9 cellular contexts compared by ENCODE assay signal in genomic region chr11:12377824-12378593, GRCh38. TPM values are rescaled to one million over a fixed set of nuclear protein-coding genes. Genes with fewer than 3 reads are reported as not detected.
DNase-seq lines count a peak whose midpoint lies in the region; ATAC-seq and TF ChIP-seq lines count a peak whose summit lies in the region.
"Had no signal": no experiment of that assay in that cellular context is flagged by ENCODE, and none has a peak within 500 bp of the region (broad histone marks: within the 10 kb centered on the region; RNA-seq: fewer than 3 reads in every experiment).

No MANE protein-coding gene starts in this region.

- H3K4me3 Mint-ChIP-seq in activated T-cell treated with anti-CD3 and anti-CD28 coated beads, Interleukin-2, amount 50 U/mL, for 4 hours = peak overlapping the region; percentile 75
- H3K4me3 Mint-ChIP-seq: natural killer cell treated with Interleukin-12 subunit alpha and Interleukin-12 subunit beta and Interleukin-15 and Interleukin-18, amount 100 ng/mL, for 72 hours had no signal

- peaks cover 12% of the 10 kb centered on the region for H3K27me3 ChIP-seq in HUES6 (ENCODE audit: control insufficient read depth, insufficient read depth, low read length)

- peak overlapping the region; percentile 91 for H3K9ac ChIP-seq in HUES6 (ENCODE audit: low read length)

- peaks cover 30% of the 10 kb centered on the region for H3K27me3 Mint-ChIP-seq in activated T-cell treated with anti-CD3 and anti-CD28 coated beads, Interleukin-2, amount 50 U/mL, for 4 hours (ENCODE audit: low read depth)

- no peaks in the 10 kb centered on the region for H3K36me3 ChIP-seq in HUES6 (ENCODE audit: control insufficient read depth, insufficient read depth, low read length)

- H3K4me1 ChIP-seq in HUES6 (ENCODE audit: control insufficient read depth, insufficient read depth, low read length) = peaks cover 9% of the 10 kb centered on the region

- H3K27ac ChIP-seq in HUES6 (ENCODE audit: low read depth, low read length) = peak overlapping the region; percentile 91; the same call in 1 of the 2 replicates

- ATAC-seq in activated T-cell treated with anti-CD3 and anti-CD28 coated beads, Interleukin-2, amount 50 U/mL, for 4 hours = peak; percentile 28 to 57
- no peak for ATAC-seq in HG02610 (IDR thresholded peaks at IDR 0.05; ENCODE audit: unreplicated experiment)
- no peak for ATAC-seq in GM18870 (IDR thresholded peaks at IDR 0.05; ENCODE audit: unreplicated experiment)

- peak overlapping the region; percentile 82 for H3K4me3 ChIP-seq in AG10803 (ENCODE audit: low read length)
- peak overlapping the region; percentile 84 for H3K4me3 ChIP-seq in HUES6 (ENCODE audit: low read depth, low read length)

- TF ChIP-seq CTCF in AG10803 (conservative IDR thresholded peaks at IDR 0.05; ENCODE audit: low read length) = peak; percentile 12; the same call in 1 of the 2 replicates

- H3K36me3 Mint-ChIP-seq in activated T-cell treated with anti-CD3 and anti-CD28 coated beads, Interleukin-2, amount 50 U/mL, for 4 hours (ENCODE audit: insufficient read depth) = no peaks in the 10 kb centered on the region
- H3K36me3 Mint-ChIP-seq: natural killer cell treated with Interleukin-12 subunit alpha and Interleukin-12 subunit beta and Interleukin-15 and Interleukin-18, amount 100 ng/mL, for 72 hours had no signal

- peak; percentile 87 for DNase-seq in AG10803 (ENCODE audit: low read depth)
- no peak for DNase-seq in activated T-cell treated with anti-CD3 and anti-CD28 coated beads, Interleukin-2, amount 50 U/mL, for 4 hours
- peak; percentile 82 for DNase-seq in fibroblast of peridontal ligament (ENCODE audit: extremely low read depth)
- DNase-seq in myocyte (ENCODE audit: low read depth) = peak; percentile 87
- no peak for DNase-seq in NOMO-1 treated with dmso at 0.1 percent for 144 hours (lab: John Stamatoyannopoulos, UW; ENCODE audit: unreplicated experiment)

- no peaks in the 10 kb centered on the region for H3K9me3 Mint-ChIP-seq in activated T-cell treated with anti-CD3 and anti-CD28 coated beads, Interleukin-2, amount 50 U/mL, for 4 hours
- H3K9me3 Mint-ChIP-seq: natural killer cell treated with Interleukin-12 subunit alpha and Interleukin-12 subunit beta and Interleukin-15 and Interleukin-18, amount 100 ng/mL, for 72 hours had no signal

- H3K4me1 Mint-ChIP-seq in activated T-cell treated with anti-CD3 and anti-CD28 coated beads, Interleukin-2, amount 50 U/mL, for 4 hours (ENCODE audit: low read depth) = peaks cover 8% of the 10 kb centered on the region

- peaks cover 10% of the 10 kb centered on the region for H3K9me3 ChIP-seq in HUES6 (ENCODE audit: control insufficient read depth, insufficient read depth, low read depth, low read length)

RNA-seq across cellular contexts. Expression of gene PARVA, which starts 0.6 kb away (rescaled TPM):
- total RNA-seq in activated T-cell treated with anti-CD3 and anti-CD28 coated beads, Interleukin-2, amount 50 U/mL, for 4 hours = under 1 TPM; 0.11 to 0.76 (median 0.15) TPM
- total RNA-seq in myocyte = 70.5 and 74.5 TPM in 2 replicates
- 107 TPM for polyA plus RNA-seq in myocyte (2012)
- total RNA-seq: natural killer cell treated with Interleukin-12 subunit alpha and Interleukin-12 subunit beta and Interleukin-15 and Interleukin-18, amount 100 ng/mL, for 72 hours had no signal

Comparison
In these comparisons a context has a peak if more than half of its experiments do, and no peak if none do; other contexts are left out.
1. DNase-seq: peak in AG10803 (single experiment), fibroblast of peridontal ligament (single experiment) and myocyte (single experiment); none in activated T-cell treated with anti-CD3 and anti-CD28 coated beads, Interleukin-2, amount 50 U/mL, for 4 hours (single experiment) and NOMO-1 treated with dmso at 0.1 percent for 144 hours (single experiment).
2. ATAC-seq: peak in activated T-cell treated with anti-CD3 and anti-CD28 coated beads, Interleukin-2, amount 50 U/mL, for 4 hours (2 of 2); none in HG02610 (single experiment) and GM18870 (single experiment).
3. RNA of gene PARVA, which starts 0.6 kb away (total RNA-seq): 70.5 to 74.5 TPM in myocyte; 0.11 to 0.76 TPM in activated T-cell treated with anti-CD3 and anti-CD28 coated beads, Interleukin-2, amount 50 U/mL, for 4 hours; every median in the first group is over 10 times any median in the second.